8 cellular contexts compared by ENCODE assay signal in genomic region chr3:47512416-47513124, GRCh38. TPM values are rescaled to one million over a fixed set of nuclear protein-coding genes. Genes with fewer than 3 reads are reported as not detected.
DNase-seq lines count a peak whose midpoint lies in the region; ATAC-seq, FAIRE-seq and TF ChIP-seq lines count a peak whose summit lies in the region.

No MANE protein-coding gene starts in this region.

- H3K36me3 ChIP-seq in A673 (ENCODE audit: insufficient read depth, low read length, poor library complexity, severe bottlenecking) = peaks cover 15% of the 10 kb centered on the region
- H3K36me3 ChIP-seq in brain microvascular endothelial cell (replicated peaks) = peaks cover 21% of the 10 kb centered on the region

- BruUV-seq in A673 (replicated peaks; lab: Mats Ljungman, UMichigan) = TSS peak; percentile 51

- H3K9me3 ChIP-seq in A673 (ENCODE audit: low read depth, low read length, poor library complexity, severe bottlenecking) = no peaks in the 10 kb centered on the region

- peak; percentile 79 for FAIRE-seq in GM19239 (lab: Jason Lieb, UNC)

- POLR2A ChIA-PET in A673 (lab: Charles Lee; ENCODE audit: low non-redundant PET) = no interaction called here

- in situ Hi-C loops in brain microvascular endothelial cell (cut with HindIII; ENCODE audit: low pct_ligation_motif_present, low sequenced_read_pairs) = no loop called here

- H3K4me1 ChIP-seq in A673 (ENCODE audit: insufficient read depth, low read length, poor library complexity, severe bottlenecking) = peaks cover 16% of the 10 kb centered on the region

- H3K27ac ChIP-seq in A673 (ENCODE audit: low read depth, low read length, poor library complexity, severe bottlenecking) (peak overlapping the region; percentile 97), brain microvascular endothelial cell (peak overlapping the region; percentile 80), layer of hippocampus (ENCODE audit: low read depth, low read length) (peak overlapping the region; percentile 99)

- ATAC-seq in GM18870 (IDR thresholded peaks at IDR 0.05; ENCODE audit: unreplicated experiment) (no peak), GM18498 (IDR thresholded peaks at IDR 0.05; ENCODE audit: unreplicated experiment) (no peak)

- CTCF ChIA-PET in A673 (lab: Charles Lee) = no interaction called here

- no peak for DNase-seq in A673 (ENCODE audit: low spot score)
- no peak for DNase-seq in GM19239 (ENCODE audit: insufficient read length, low spot score)
- peak; percentile 47 for DNase-seq in RPMI7951 (ENCODE audit: low read depth)
- peak; percentile 4 for DNase-seq in brain microvascular endothelial cell
- peak; percentile 32 for DNase-seq in stimulated activated CD4-positive, alpha-beta T cell treated with anti-CD3 and anti-CD28 coated beads, Interleukin-4, amount 100 ng/mL, for 24 hours

- H3K4me3 ChIP-seq in A673 (ENCODE audit: low read depth, low read length, poor library complexity, severe bottlenecking) (peak overlapping the region; percentile 68), brain microvascular endothelial cell (ENCODE audit: low read depth, low read length) (peak overlapping the region; percentile 82)

- TF ChIP-seq CTCF in A673 (conservative IDR thresholded peaks at IDR 0.05; ENCODE audit: low read depth, low read length) (no peak), brain microvascular endothelial cell (IDR thresholded peaks at IDR 0.05; ENCODE audit: low read depth, low read length, missing control alignments) (no peak)

- H3K27me3 ChIP-seq in A673 (replicated peaks; ENCODE audit: insufficient read depth, low read depth, low read length, poor library complexity) (no peaks in the 10 kb centered on the region), brain microvascular endothelial cell (replicated peaks) (no peaks in the 10 kb centered on the region), layer of hippocampus (ENCODE audit: control insufficient read depth, insufficient read depth, low read length) (no peaks in the 10 kb centered on the region)

- intact Hi-C loops in A673 (cut with micrococcal nuclease; ENCODE audit: unreplicated experiment) = no loop called here

RNA-seq across cellular contexts. Expression of gene ELP6, which starts 0.9 kb away (rescaled TPM):
- 46.2 and 53.5 TPM in 2 replicates for total RNA-seq in A673 (2021)
- total RNA-seq in RPMI7951 (2014; rRNA removed; shearing (Covaris generic)) = 40.4 and 46.2 TPM in 2 replicates

RNA-seq across cellular contexts. Expression of gene SCAP, which starts 36.8 kb away (rescaled TPM):
- total RNA-seq in A673 (2021) = 43.4 and 48.2 TPM in 2 replicates
- total RNA-seq in RPMI7951 (2014; rRNA removed; shearing (Covaris generic)) = 37.4 and 44.1 TPM in 2 replicates

Comparison
In these comparisons a context has a peak if more than half of its experiments do, and no peak if none do; other contexts are left out.
1. DNase-seq: peak in RPMI7951 (single experiment), brain microvascular endothelial cell (single experiment) and stimulated activated CD4-positive, alpha-beta T cell treated with anti-CD3 and anti-CD28 coated beads, Interleukin-4, amount 100 ng/mL, for 24 hours (single experiment); none in A673 (single experiment) and GM19239 (single experiment).
2. Peak in every context shown above with its lines, with median percentiles within 50 percentile points of each other: H3K27ac ChIP-seq.